In genomic region chr2:101998556-101999121, GRCh38 we compare ENCODE assay signal across 12 cellular contexts. TPM values are rescaled to one million over a fixed set of nuclear protein-coding genes. Genes with fewer than 3 reads are reported as not detected.
A peak's percentile ranks its signal among the peaks of the same experiment; 100 is the strongest.
DNase-seq lines count a peak whose midpoint lies in the region; ATAC-seq lines count a peak whose summit lies in the region.
"Had no signal": no experiment of that assay in that cellular context is flagged by ENCODE, and none has a peak within 500 bp of the region (broad histone marks: within the 10 kb centered on the region; RNA-seq: fewer than 3 reads in every experiment).

No MANE protein-coding gene starts in this region.

- ATAC-seq in GM18498 (IDR thresholded peaks at IDR 0.05; ENCODE audit: unreplicated experiment) (peak; percentile 51), HG02798 (IDR thresholded peaks at IDR 0.05; ENCODE audit: poor library complexity, unreplicated experiment) (peak; percentile 41)
- ATAC-seq in activated CD8-positive, alpha-beta T cell treated with anti-CD3 and anti-CD28 coated beads, Interleukin-2, amount 10 ng/mL, durations not matched to agents 7 days and 5 days = peak; percentile 36

- H3K9ac ChIP-seq in mucosa of rectum (ENCODE audit: low read depth in 1 of 2, low read length in 2 of 2) = peak overlapping the region in 1 of 2 donors; percentile 49

- H3K27ac Mint-ChIP-seq in activated CD8-positive, alpha-beta T cell treated with anti-CD3 and anti-CD28 coated beads, Interleukin-2, amount 10 ng/mL, durations not matched to agents 7 days and 5 days = no peak overlapping the region

- H3K4me1 ChIP-seq in mucosa of rectum (ENCODE audit: control insufficient read depth in 2 of 2, insufficient read depth in 2 of 2, low read length in 2 of 2) = peaks cover 3 to 31% of the 10 kb centered on the region in 2 donors

- H3K9me3 Mint-ChIP-seq in activated CD8-positive, alpha-beta T cell treated with anti-CD3 and anti-CD28 coated beads, Interleukin-2, amount 10 ng/mL, durations not matched to agents 7 days and 5 days (ENCODE audit: insufficient read depth) = no peaks in the 10 kb centered on the region

- no peaks in the 10 kb centered on the region for H3K9me3 ChIP-seq in mucosa of rectum (ENCODE audit: control insufficient read depth in 2 of 2, low read length in 2 of 2)

- peaks cover 7% of the 10 kb centered on the region for H3K27me3 Mint-ChIP-seq in activated CD8-positive, alpha-beta T cell treated with anti-CD3 and anti-CD28 coated beads, Interleukin-2, amount 10 ng/mL, durations not matched to agents 7 days and 5 days (ENCODE audit: low read depth)

- POLR2A ChIA-PET in activated CD8-positive, alpha-beta T cell treated with anti-CD3 and anti-CD28 coated beads, Interleukin-2, amount 10 ng/mL, durations not matched to agents 7 days and 5 days (lab: Charles Lee) = no interaction called here

- H3K27ac ChIP-seq in mucosa of rectum (ENCODE audit: low read depth in 2 of 2, low read length in 2 of 2) = peak overlapping the region; percentile 75 to 89

- H3K36me3 ChIP-seq in mucosa of rectum (ENCODE audit: control insufficient read depth in 2 of 2, insufficient read depth in 2 of 2, low read length in 2 of 2) = no peaks in the 10 kb centered on the region

- no peaks in the 10 kb centered on the region for H3K27me3 ChIP-seq in mucosa of rectum (ENCODE audit: control insufficient read depth in 2 of 2, insufficient read depth in 2 of 2, low read length in 2 of 2)

- H3K4me1 Mint-ChIP-seq in activated CD8-positive, alpha-beta T cell treated with anti-CD3 and anti-CD28 coated beads, Interleukin-2, amount 10 ng/mL, durations not matched to agents 7 days and 5 days (ENCODE audit: low read depth) = peaks cover 7% of the 10 kb centered on the region

- CTCF ChIA-PET in activated CD8-positive, alpha-beta T cell treated with anti-CD3 and anti-CD28 coated beads, Interleukin-2, amount 10 ng/mL, durations not matched to agents 7 days and 5 days (lab: Charles Lee) = interaction anchor here (0.7 to 3.4 kb wide), 6 partner anchors 9 to 445 kb away, joined by 3 to 23 read pairs (median 6); no protein-coding TSS in a partner anchor

- no peak overlapping the region for H3K4me3 Mint-ChIP-seq in activated CD8-positive, alpha-beta T cell treated with anti-CD3 and anti-CD28 coated beads, Interleukin-2, amount 10 ng/mL, durations not matched to agents 7 days and 5 days

- H3K36me3 Mint-ChIP-seq in activated CD8-positive, alpha-beta T cell treated with anti-CD3 and anti-CD28 coated beads, Interleukin-2, amount 10 ng/mL, durations not matched to agents 7 days and 5 days (ENCODE audit: low read depth) = no peaks in the 10 kb centered on the region

- peak overlapping the region in 1 of 2 donors; percentile 24 for H3K4me3 ChIP-seq in mucosa of rectum (ENCODE audit: low read length in 2 of 2)

- DNase-seq in activated CD8-positive, alpha-beta T cell treated with anti-CD3 and anti-CD28 coated beads, Interleukin-2, amount 10 ng/mL, durations not matched to agents 7 days and 5 days = no peak
- DNase-seq in SHP77 (lab: John Stamatoyannopoulos, UW) (no peak), NCI-H748 (lab: John Stamatoyannopoulos, UW; ENCODE audit: unreplicated experiment) (no peak), cerebellar nuclear complex (lab: John Stamatoyannopoulos, UW) (no peak)
- DNase-seq: activated CD4-positive, alpha-beta T cell treated with anti-CD3 and anti-CD28 coated beads for 4 hours; DMS79; HCEC 1CT; NCI-H1436 had no signal

RNA-seq across cellular contexts. Expression of gene IL1R2, which starts 6.9 kb away (rescaled TPM):
- not detected for total RNA-seq in activated CD8-positive, alpha-beta T cell treated with anti-CD3 and anti-CD28 coated beads, Interleukin-2, amount 10 ng/mL, durations not matched to agents 7 days and 5 days
- total RNA-seq: frontal cortex had no signal
